28 cellular contexts compared by ENCODE assay signal in genomic region chr3:107791450-107791849, GRCh38.
"Had no signal": no experiment of that assay in that cellular context is flagged by ENCODE, and none has a peak within 500 bp of the region (broad histone marks: within the 10 kb centered on the region; RNA-seq: fewer than 3 reads in every experiment).

No MANE protein-coding gene starts in this region.

- H3K4me3 ChIP-seq: coronary artery, dorsolateral prefrontal cortex, esophagus muscularis mucosa, gastrocnemius medialis had no signal

- DNase-seq: activated B cell treated with CpG ODN at 0.5 μM for 24 hours; activated CD4-positive, alpha-beta T cell treated with anti-CD3 and anti-CD28 coated beads for 48 hours; activated CD4-positive, alpha-beta T cell treated with anti-CD3 and anti-CD28 coated beads, Interleukin-2, amount 50 U/mL, for 1 hour; activated CD4-positive, alpha-beta T cell treated with anti-CD3 and anti-CD28 coated beads, Interleukin-2, amount 50 U/mL, for 48 hours; activated CD8-positive, alpha-beta memory T cell treated with anti-CD3 and anti-CD28 coated beads for 24 hours; activated CD8-positive, alpha-beta T cell treated with anti-CD3 and anti-CD28 coated beads for 36 hours; activated effector memory CD4-positive, alpha-beta T cell treated with Interleukin-2 at 50 U/mL for 16 hours; activated gamma-delta T cell treated with Interleukin-2 at 50 U/mL for 16 hours; activated naive CD4-positive, alpha-beta T cell treated with anti-CD3 and anti-CD28 coated beads, Interleukin-2, amount 50 U/mL, for 16 hours; activated naive CD4-positive, alpha-beta T cell treated with Interleukin-2 at 50 U/mL for 16 hours; activated T-cell treated with anti-CD3 and anti-CD28 coated beads, Interleukin-2, amount 50 U/mL, for 4 hours; amniotic stem cell; anterior cingulate cortex; brain microvascular endothelial cell; dorsolateral prefrontal cortex; effector memory CD4-positive, alpha-beta T cell; endodermal cell; foreskin keratinocyte; gastrocnemius medialis; glutamatergic neuron; T-helper 1 cell; T-helper 17 cell; T1000; WERI-Rb-1 had no signal

- H3K27ac ChIP-seq: brain microvascular endothelial cell, coronary artery, esophagus muscularis mucosa, foreskin keratinocyte, gastrocnemius medialis, WERI-Rb-1 had no signal

- ATAC-seq: activated CD4-positive, CD25-positive, alpha-beta regulatory T cell treated with anti-CD3 and anti-CD28 coated beads, Interleukin-2, amount 50 U/mL, for 24 hours; activated CD8-positive, alpha-beta T cell treated with anti-CD3 and anti-CD28 coated beads for 36 hours; activated T-cell treated with anti-CD3 and anti-CD28 coated beads, Interleukin-2, amount 50 U/mL, for 4 hours; activated T-helper 17 cell treated with anti-CD3 and anti-CD28 coated beads, Interleukin-2, amount 50 U/mL, for 72 hours; foreskin keratinocyte; gastrocnemius medialis; T-helper 17 cell had no signal

- H3K4me1 ChIP-seq: foreskin keratinocyte, gastrocnemius medialis had no signal

- H3K36me3 ChIP-seq: brain microvascular endothelial cell had no signal

- H3K9me3 ChIP-seq: esophagus muscularis mucosa, gastrocnemius medialis had no signal

- H3K27me3 ChIP-seq: brain microvascular endothelial cell, dorsolateral prefrontal cortex, esophagus muscularis mucosa, foreskin keratinocyte, gastrocnemius medialis had no signal
